35 cellular contexts compared by ENCODE assay signal in the genomic region with DNA sequence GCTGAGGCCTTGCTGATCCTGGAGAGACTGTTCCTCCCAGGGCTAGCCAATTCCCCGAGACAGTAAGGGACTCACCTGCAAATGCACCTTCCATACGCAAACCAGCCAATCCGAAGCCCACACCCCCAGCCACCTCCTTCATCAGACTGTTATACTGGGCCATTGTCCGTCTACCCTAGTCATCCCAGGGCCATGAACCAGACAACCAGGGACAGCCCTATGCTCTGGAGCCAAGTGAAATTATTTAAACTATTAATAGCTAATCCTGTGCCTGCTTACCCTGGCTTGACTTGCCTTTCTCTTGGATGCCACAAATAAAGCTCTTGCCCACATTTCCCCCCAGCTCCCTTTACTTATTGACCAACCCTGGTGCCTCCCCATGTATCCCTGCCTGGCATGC. TPM values are rescaled to one million over a fixed set of nuclear protein-coding genes. Genes with fewer than 3 reads are reported as not detected.
"Had no signal": no experiment of that assay in that cellular context is flagged by ENCODE, and none has a peak within 500 bp of the region (broad histone marks: within the 10 kb centered on the region; RNA-seq: fewer than 3 reads in every experiment).

No MANE protein-coding gene starts in this region.

- H3K4me3 Mint-ChIP-seq: naive thymus-derived CD4-positive, alpha-beta T cell; natural killer cell; nephron; stimulated activated memory B cell treated with anti-CD40 and anti-IgM and Interleukin-4, amounts not matched to agents 10 μg/mL and 1 μg/mL and 100 μg/mL, for 72 hours; stimulated activated naive CD8-positive, alpha-beta T cell treated with anti-CD3 and anti-CD28 coated beads, Interleukin-15, amount 100 ng/mL, for 72 hours had no signal

- H3K36me3 ChIP-seq: neutrophil, pancreas, right lobe of liver, sigmoid colon, spleen, suprapubic skin, tibial artery, upper lobe of left lung, vagina had no signal

- H3K27ac ChIP-seq: neutrophil, pancreas, psoas muscle, right lobe of liver, sigmoid colon, skin epidermis, spleen, suprapubic skin, testis, tibial artery, upper lobe of left lung, vagina had no signal

- H3K36me3 Mint-ChIP-seq: naive thymus-derived CD4-positive, alpha-beta T cell; natural killer cell; stimulated activated memory B cell treated with anti-CD40 and anti-IgM and Interleukin-4, amounts not matched to agents 10 μg/mL and 1 μg/mL and 100 μg/mL, for 72 hours had no signal

- H3K9me3 ChIP-seq: neutrophil, pancreas, psoas muscle, right lobe of liver, sigmoid colon, spleen, suprapubic skin, testis, tibial artery, upper lobe of left lung, vagina had no signal

- H3K4me3 ChIP-seq: pancreas, psoas muscle, right lobe of liver, sigmoid colon, skin epidermis, smooth muscle cell, spleen, suprapubic skin, testis, tibial artery, upper lobe of left lung, vagina had no signal

- H3K27me3 ChIP-seq: pancreas, right lobe of liver, testis, vagina had no signal

- DNase-seq: naive thymus-derived CD4-positive, alpha-beta T cell; natural killer cell; nucleus accumbens; pancreas; psoas muscle; retina; right cardiac atrium; right lobe of liver; sigmoid colon; spleen; stimulated activated CD4-positive, alpha-beta T cell treated with anti-CD3 and anti-CD28 coated beads, Interleukin-12 subunit alpha, Interleukin-12 subunit beta, amount 100 ng/mL, for 4 hours; stimulated activated CD4-positive, alpha-beta T cell treated with anti-CD3 and anti-CD28 coated beads, Interleukin-1b, Interleukin-23, amount 100 ng/mL, for 48 hours; stimulated activated CD4-positive, alpha-beta T cell treated with anti-CD3 and anti-CD28 coated beads, Interleukin-4, amount 100 ng/mL, for 1 hour; stimulated activated CD4-positive, alpha-beta T cell treated with anti-CD3 and anti-CD28 coated beads, Interleukin-4, amount 100 ng/mL, for 4 hours; stimulated activated CD8-positive, alpha-beta memory T cell treated with anti-CD3 and anti-CD28 coated beads, Interleukin-4, amount 100 ng/mL, for 48 hours; stimulated activated naive CD4-positive, alpha-beta T cell; stimulated activated naive CD8-positive, alpha-beta T cell treated with anti-CD3 and anti-CD28 coated beads, Interleukin-15, amount 100 ng/mL, for 72 hours; stimulated activated naive CD8-positive, alpha-beta T cell treated with anti-CD3 and anti-CD28 coated beads, Interleukin-15, Interleukin-2, amounts not matched to agents 100 U/mL and 50 U/mL, for 24 hours; substantia nigra; testis; tibial artery; trophoblast cell; upper lobe of left lung had no signal

- H3K27me3 Mint-ChIP-seq: stimulated activated naive CD8-positive, alpha-beta T cell treated with anti-CD3 and anti-CD28 coated beads, Interleukin-15, amount 100 ng/mL, for 72 hours had no signal

- H3K4me1 ChIP-seq: pancreas had no signal

- ATAC-seq: naive thymus-derived CD4-positive, alpha-beta T cell; natural killer cell; pancreas; right cardiac atrium; right lobe of liver; stimulated activated memory B cell treated with anti-CD40 and anti-IgM and Interleukin-4, amounts not matched to agents 10 μg/mL and 1 μg/mL and 100 μg/mL, for 72 hours; stimulated activated naive CD8-positive, alpha-beta T cell treated with anti-CD3 and anti-CD28 coated beads, Interleukin-15, amount 100 ng/mL, for 72 hours; stimulated activated naive CD8-positive, alpha-beta T cell treated with anti-CD3 and anti-CD28 coated beads, Interleukin-15, Interleukin-2, amounts not matched to agents 100 U/mL and 50 U/mL, for 24 hours had no signal

- H3K9me3 Mint-ChIP-seq: naive thymus-derived CD4-positive, alpha-beta T cell; natural killer cell; nephron; stimulated activated memory B cell treated with anti-CD40 and anti-IgM and Interleukin-4, amounts not matched to agents 10 μg/mL and 1 μg/mL and 100 μg/mL, for 72 hours; stimulated activated naive CD8-positive, alpha-beta T cell treated with anti-CD3 and anti-CD28 coated beads, Interleukin-15, amount 100 ng/mL, for 72 hours had no signal

- H3K27ac Mint-ChIP-seq: naive thymus-derived CD4-positive, alpha-beta T cell; natural killer cell; nephron; progenitor cell of endocrine pancreas; stimulated activated memory B cell treated with anti-CD40 and anti-IgM and Interleukin-4, amounts not matched to agents 10 μg/mL and 1 μg/mL and 100 μg/mL, for 72 hours; stimulated activated naive CD8-positive, alpha-beta T cell treated with anti-CD3 and anti-CD28 coated beads, Interleukin-15, amount 100 ng/mL, for 72 hours had no signal

RNA-seq across cellular contexts. Expression of a gene that starts 4.0 kb away (rescaled TPM):
- total RNA-seq: naive thymus-derived CD4-positive, alpha-beta T cell; natural killer cell; omental fat pad; osteocyte; psoas muscle; right cardiac atrium; smooth muscle cell; upper lobe of left lung had no signal
- polyA plus RNA-seq: naive thymus-derived CD4-positive, alpha-beta T cell; neural cell; psoas muscle; right cardiac atrium; smooth muscle cell had no signal

RNA-seq across cellular contexts. Expression of a gene that starts 24.2 kb away (rescaled TPM):
- total RNA-seq: naive thymus-derived CD4-positive, alpha-beta T cell; natural killer cell; right lobe of liver; smooth muscle cell; ureter had no signal
- polyA plus RNA-seq: naive thymus-derived CD4-positive, alpha-beta T cell had no signal
